1 cellular context compared by ENCODE assay signal in the genomic region with DNA sequence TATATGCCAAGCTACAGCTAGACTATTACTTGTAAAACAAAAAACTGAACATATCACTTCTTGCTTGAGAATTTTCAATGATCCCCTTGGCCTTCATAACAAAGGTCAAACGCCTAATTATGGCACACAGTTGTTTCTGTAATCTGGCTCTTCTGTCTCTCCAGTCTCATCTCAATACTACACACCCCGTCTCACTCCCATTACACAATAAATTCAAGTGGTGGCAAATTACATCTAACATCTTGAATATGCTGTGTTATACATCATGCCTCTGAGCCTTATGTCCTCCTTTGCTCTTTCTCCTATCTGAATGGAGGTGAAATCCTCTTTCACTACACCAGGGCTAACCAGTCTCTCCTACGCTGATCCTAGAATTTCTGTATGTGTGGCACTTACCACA.
TF ChIP-seq lines count a peak whose summit lies in the region.

No MANE protein-coding gene starts in this region.

TF ChIP-seq in GM23338, 12 proteins besides CTCF, POLR2A, EP300 and RAD21 (continued from another document):
- TF ChIP-seq, protein P1, sequence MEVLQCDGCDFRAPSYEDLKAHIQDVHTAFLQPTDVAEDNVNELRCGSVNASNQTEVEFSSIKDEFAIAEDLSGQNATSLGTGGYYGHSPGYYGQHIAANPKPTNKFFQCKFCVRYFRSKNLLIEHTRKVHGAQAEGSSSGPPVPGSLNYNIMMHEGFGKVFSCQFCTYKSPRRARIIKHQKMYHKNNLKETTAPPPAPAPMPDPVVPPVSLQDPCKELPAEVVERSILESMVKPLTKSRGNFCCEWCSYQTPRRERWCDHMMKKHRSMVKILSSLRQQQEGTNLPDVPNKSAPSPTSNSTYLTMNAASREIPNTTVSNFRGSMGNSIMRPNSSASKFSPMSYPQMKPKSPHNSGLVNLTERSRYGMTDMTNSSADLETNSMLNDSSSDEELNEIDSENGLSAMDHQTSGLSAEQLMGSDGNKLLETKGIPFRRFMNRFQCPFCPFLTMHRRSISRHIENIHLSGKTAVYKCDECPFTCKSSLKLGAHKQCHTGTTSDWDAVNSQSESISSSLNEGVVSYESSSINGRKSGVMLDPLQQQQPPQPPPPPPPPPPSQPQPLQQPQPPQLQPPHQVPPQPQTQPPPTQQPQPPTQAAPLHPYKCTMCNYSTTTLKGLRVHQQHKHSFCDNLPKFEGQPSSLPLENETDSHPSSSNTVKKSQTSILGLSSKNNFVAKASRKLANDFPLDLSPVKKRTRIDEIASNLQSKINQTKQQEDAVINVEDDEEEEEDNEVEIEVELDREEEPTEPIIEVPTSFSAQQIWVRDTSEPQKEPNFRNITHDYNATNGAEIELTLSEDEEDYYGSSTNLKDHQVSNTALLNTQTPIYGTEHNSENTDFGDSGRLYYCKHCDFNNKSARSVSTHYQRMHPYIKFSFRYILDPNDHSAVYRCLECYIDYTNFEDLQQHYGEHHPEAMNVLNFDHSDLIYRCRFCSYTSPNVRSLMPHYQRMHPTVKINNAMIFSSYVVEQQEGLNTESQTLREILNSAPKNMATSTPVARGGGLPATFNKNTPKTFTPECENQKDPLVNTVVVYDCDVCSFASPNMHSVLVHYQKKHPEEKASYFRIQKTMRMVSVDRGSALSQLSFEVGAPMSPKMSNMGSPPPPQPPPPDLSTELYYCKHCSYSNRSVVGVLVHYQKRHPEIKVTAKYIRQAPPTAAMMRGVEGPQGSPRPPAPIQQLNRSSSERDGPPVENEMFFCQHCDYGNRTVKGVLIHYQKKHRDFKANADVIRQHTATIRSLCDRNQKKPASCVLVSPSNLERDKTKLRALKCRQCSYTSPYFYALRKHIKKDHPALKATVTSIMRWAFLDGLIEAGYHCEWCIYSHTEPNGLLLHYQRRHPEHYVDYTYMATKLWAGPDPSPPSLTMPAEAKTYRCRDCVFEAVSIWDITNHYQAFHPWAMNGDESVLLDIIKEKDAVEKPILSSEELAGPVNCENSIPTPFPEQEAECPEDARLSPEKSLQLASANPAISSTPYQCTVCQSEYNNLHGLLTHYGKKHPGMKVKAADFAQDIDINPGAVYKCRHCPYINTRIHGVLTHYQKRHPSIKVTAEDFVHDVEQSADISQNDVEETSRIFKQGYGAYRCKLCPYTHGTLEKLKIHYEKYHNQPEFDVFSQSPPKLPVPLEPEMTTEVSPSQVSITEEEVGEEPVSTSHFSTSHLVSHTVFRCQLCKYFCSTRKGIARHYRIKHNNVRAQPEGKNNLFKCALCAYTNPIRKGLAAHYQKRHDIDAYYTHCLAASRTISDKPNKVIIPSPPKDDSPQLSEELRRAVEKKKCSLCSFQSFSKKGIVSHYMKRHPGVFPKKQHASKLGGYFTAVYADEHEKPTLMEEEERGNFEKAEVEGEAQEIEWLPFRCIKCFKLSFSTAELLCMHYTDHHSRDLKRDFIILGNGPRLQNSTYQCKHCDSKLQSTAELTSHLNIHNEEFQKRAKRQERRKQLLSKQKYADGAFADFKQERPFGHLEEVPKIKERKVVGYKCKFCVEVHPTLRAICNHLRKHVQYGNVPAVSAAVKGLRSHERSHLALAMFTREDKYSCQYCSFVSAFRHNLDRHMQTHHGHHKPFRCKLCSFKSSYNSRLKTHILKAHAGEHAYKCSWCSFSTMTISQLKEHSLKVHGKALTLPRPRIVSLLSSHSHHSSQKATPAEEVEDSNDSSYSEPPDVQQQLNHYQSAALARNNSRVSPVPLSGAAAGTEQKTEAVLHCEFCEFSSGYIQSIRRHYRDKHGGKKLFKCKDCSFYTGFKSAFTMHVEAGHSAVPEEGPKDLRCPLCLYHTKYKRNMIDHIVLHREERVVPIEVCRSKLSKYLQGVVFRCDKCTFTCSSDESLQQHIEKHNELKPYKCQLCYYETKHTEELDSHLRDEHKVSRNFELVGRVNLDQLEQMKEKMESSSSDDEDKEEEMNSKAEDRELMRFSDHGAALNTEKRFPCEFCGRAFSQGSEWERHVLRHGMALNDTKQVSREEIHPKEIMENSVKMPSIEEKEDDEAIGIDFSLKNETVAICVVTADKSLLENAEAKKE (CRISPR knock-in tag; IDR thresholded peaks at IDR 0.05), result no peak
- TF ChIP-seq CREB1 (CRISPR knock-in tag; IDR thresholded peaks at IDR 0.05; ENCODE audit: low read depth) (no peak), ZNF331 (CRISPR knock-in tag; IDR thresholded peaks at IDR 0.05; ENCODE audit: low read depth) (no peak), NANOG (IDR thresholded peaks at IDR 0.05; ENCODE audit: borderline replicate concordance) (no peak)
